ENCODE assay signal across 13 cellular contexts in genomic region chr2:233430091-233430490, GRCh38.
A peak's percentile ranks its signal among the peaks of the same experiment; 100 is the strongest.
DNase-seq lines count a peak whose midpoint lies in the region; TF ChIP-seq lines count a peak whose summit lies in the region.
"Had no signal": no experiment of that assay in that cellular context is flagged by ENCODE, and none has a peak within 500 bp of the region (broad histone marks: within the 10 kb centered on the region; RNA-seq: fewer than 3 reads in every experiment).

No MANE protein-coding gene starts in this region.

- POLR2A ChIA-PET in CD8-positive, alpha-beta memory T cell (lab: Charles Lee) = no interaction called here

- H3K27ac Mint-ChIP-seq in CD8-positive, alpha-beta memory T cell = peak overlapping the region in 5 of 8 donors; percentile 4 to 75 (median 8)
- peak overlapping the region; percentile 66 for H3K27ac Mint-ChIP-seq in osteocyte (ENCODE audit: unreplicated experiment)
- H3K27ac Mint-ChIP-seq: dendritic cell treated with granulocyte-macrophage colony-stimulating factor and Interleukin-4, amounts not matched to agents 40 ng/mL and 50 ng/mL, for 4 days; WTC11 had no signal

- H3K27me3 Mint-ChIP-seq in CD8-positive, alpha-beta memory T cell = no peaks in the 10 kb centered on the region
- H3K27me3 Mint-ChIP-seq in osteocyte (ENCODE audit: unreplicated experiment) = no peaks in the 10 kb centered on the region
- H3K27me3 Mint-ChIP-seq: dendritic cell treated with granulocyte-macrophage colony-stimulating factor and Interleukin-4, amounts not matched to agents 40 ng/mL and 50 ng/mL, for 4 days had no signal

- no peaks in the 10 kb centered on the region for H3K27me3 ChIP-seq in CD8-positive, alpha-beta memory T cell (ENCODE audit: insufficient read depth, low read length, poor library complexity, severe bottlenecking)
- H3K27me3 ChIP-seq: testis had no signal

- H3K9me3 Mint-ChIP-seq in CD8-positive, alpha-beta memory T cell = no peaks in the 10 kb centered on the region
- H3K9me3 Mint-ChIP-seq in osteocyte (ENCODE audit: unreplicated experiment) = peaks cover 10% of the 10 kb centered on the region

- DNase-seq in CD8-positive, alpha-beta memory T cell = no peak
- DNase-seq in LoVo (ENCODE audit: low spot score) = peak; percentile 64
- peak; percentile 73 for DNase-seq in dermis blood vessel endothelial cell
- DNase-seq in osteocyte (ENCODE audit: extremely low spot score, unreplicated experiment) = no peak
- DNase-seq in NCI-H1105 treated with DMSO at 0.1 percent for 48 hours (lab: John Stamatoyannopoulos, UW) = no peak
- no peak for DNase-seq in iPS-NIHi7 (ENCODE audit: extremely low spot score)
- no peak for DNase-seq in NK-92 treated with Interleukin-12 subunit alpha and Interleukin-12 subunit beta, amount 100 ng/mL, for 24 hours (lab: John Stamatoyannopoulos, UW)
- DNase-seq: foreskin fibroblast, KG1, NCI-H1694, testis had no signal

- peaks cover 0 to 43% (median 16%) of the 10 kb centered on the region in 3 donors for H3K36me3 Mint-ChIP-seq in CD8-positive, alpha-beta memory T cell
- peaks cover 21% of the 10 kb centered on the region for H3K36me3 Mint-ChIP-seq in osteocyte (ENCODE audit: unreplicated experiment)

- peaks cover 31 to 75% (median 73%) of the 10 kb centered on the region in 3 donors for H3K4me1 Mint-ChIP-seq in CD8-positive, alpha-beta memory T cell
- peaks cover 41% of the 10 kb centered on the region for H3K4me1 Mint-ChIP-seq in osteocyte (ENCODE audit: unreplicated experiment)
- H3K4me1 Mint-ChIP-seq: WTC11 had no signal

- H3K9me3 ChIP-seq in CD8-positive, alpha-beta memory T cell (ENCODE audit: low read length) = no peaks in the 10 kb centered on the region
- H3K9me3 ChIP-seq: testis had no signal

- no peak for TF ChIP-seq CTCF in osteocyte (IDR thresholded peaks at IDR 0.05)

- no peak overlapping the region for H3K4me3 Mint-ChIP-seq in CD8-positive, alpha-beta memory T cell
- H3K4me3 Mint-ChIP-seq in osteocyte (ENCODE audit: unreplicated experiment) = no peak overlapping the region
- H3K4me3 Mint-ChIP-seq: dendritic cell treated with granulocyte-macrophage colony-stimulating factor and Interleukin-4, amounts not matched to agents 40 ng/mL and 50 ng/mL, for 4 days; WTC11 had no signal

- CTCF ChIA-PET in CD8-positive, alpha-beta memory T cell (lab: Charles Lee) = interaction anchor here (1.4 kb wide), 1 partner anchor 76 kb away, joined by 3 read pairs; no protein-coding TSS in a partner anchor

- no peak overlapping the region for H3K4me3 ChIP-seq in CD8-positive, alpha-beta memory T cell (ENCODE audit: low read length)
- H3K4me3 ChIP-seq: testis had no signal

- no peaks in the 10 kb centered on the region for H3K36me3 ChIP-seq in CD8-positive, alpha-beta memory T cell (ENCODE audit: insufficient read depth, low read length)

- no peak overlapping the region for H3K27ac ChIP-seq in CD8-positive, alpha-beta memory T cell (ENCODE audit: low read depth, low read length)
- H3K27ac ChIP-seq: testis had no signal

- peaks cover 39% of the 10 kb centered on the region for H3K4me1 ChIP-seq in CD8-positive, alpha-beta memory T cell (ENCODE audit: insufficient read depth, low read length)
- H3K4me1 ChIP-seq: testis had no signal

Comparison
In these comparisons a context has a peak if more than half of its experiments do, and no peak if none do; other contexts are left out.
1. DNase-seq: peak in LoVo (single experiment) and dermis blood vessel endothelial cell (single experiment); none in CD8-positive, alpha-beta memory T cell (0 of 5), osteocyte (single experiment), NCI-H1105 treated with DMSO at 0.1 percent for 48 hours (single experiment), iPS-NIHi7 (single experiment) and NK-92 treated with Interleukin-12 subunit alpha and Interleukin-12 subunit beta, amount 100 ng/mL, for 24 hours (single experiment).